ENCODE assay signal across 7 cellular contexts in the genomic region with DNA sequence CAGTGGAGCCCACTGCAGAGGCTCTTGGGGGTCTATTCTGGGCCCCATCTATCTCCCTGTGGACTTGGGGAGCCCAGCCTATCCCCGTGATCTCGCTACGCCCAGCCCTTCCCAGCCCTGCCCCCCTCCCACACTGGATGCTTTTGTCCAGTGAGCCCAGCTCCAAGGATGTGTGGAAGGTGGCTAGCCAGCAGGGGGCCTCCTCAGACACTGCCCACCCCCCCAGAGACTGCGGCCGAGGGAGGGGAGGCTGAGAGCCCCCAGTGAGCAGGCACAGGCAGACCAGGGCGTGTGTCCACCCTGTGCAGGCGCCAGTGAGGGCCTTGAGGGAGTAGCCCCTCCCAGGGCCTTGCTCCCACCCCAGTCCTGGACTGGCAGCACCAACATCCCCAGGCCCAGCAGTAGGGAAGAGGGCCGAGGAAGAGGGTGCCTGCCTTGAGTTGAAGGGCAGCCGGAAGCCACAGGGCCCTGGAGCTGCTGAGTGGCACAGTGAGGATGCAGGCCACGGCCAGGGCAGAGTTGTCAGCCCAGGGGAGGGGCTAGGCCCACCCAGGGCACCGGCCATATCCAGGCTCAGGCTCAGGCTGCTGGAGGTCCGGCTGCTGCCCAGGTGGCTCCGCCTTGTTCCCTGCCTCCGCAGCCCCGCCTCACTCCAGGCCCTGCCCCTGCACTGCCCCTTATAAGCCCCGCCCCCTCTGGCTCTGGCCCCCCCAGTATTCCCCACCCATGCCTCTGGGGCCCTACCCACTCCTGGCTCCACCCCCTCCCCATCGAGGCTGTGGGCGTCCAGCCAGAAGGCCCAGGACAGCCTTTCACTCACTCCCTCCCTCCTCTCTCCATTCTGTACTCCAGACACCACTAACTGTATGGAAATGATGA. TPM values are rescaled to one million over a fixed set of nuclear protein-coding genes. Genes with fewer than 3 reads are reported as not detected.
DNase-seq lines count a peak whose midpoint lies in the region; ATAC-seq and TF ChIP-seq lines count a peak whose summit lies in the region.

No MANE protein-coding gene starts in this region.

- WGBS in thyroid gland, 2 donors, result 21 to 49% methylated on average over 10 to 11 of the region's 18 CpGs
- 30% methylated on average over 9 of the region's 18 CpGs for WGBS in suprapubic skin

- H3K9ac ChIP-seq in SU-DHL-6 (ENCODE audit: low read length), result no peak overlapping the region

- H3K27ac ChIP-seq in SU-DHL-6 (ENCODE audit: low read depth, low read length) (no peak overlapping the region), left ventricle myocardium inferior (replicated peaks) (peak overlapping the region; percentile 12), thyroid gland (peak overlapping the region; percentile 61 to 75 (median 67)), suprapubic skin (no peak overlapping the region)

- H3K27me3 ChIP-seq in SU-DHL-6 (ENCODE audit: low read length) (no peaks in the 10 kb centered on the region), left ventricle myocardium inferior (ENCODE audit: low read depth) (no peaks in the 10 kb centered on the region), thyroid gland (no peaks in the 10 kb centered on the region), suprapubic skin (no peaks in the 10 kb centered on the region)

- DNase-seq in HPDE6-E6E7 (ENCODE audit: extremely low spot score) (peak; percentile 26), left ventricle myocardium inferior (peak; percentile 54), thyroid gland (peak; percentile 92 to 93), suprapubic skin (ENCODE audit: low spot score in 2 of 2) (no peak)
- DNase-seq in stimulated activated CD4-positive, alpha-beta T cell treated with anti-CD3 and anti-CD28 coated beads, Interleukin-4, amount 100 ng/mL, for 4 hours, result no peak

- H3K4me3 ChIP-seq in SU-DHL-6 (ENCODE audit: insufficient read depth, low read length, poor library complexity, severe bottlenecking) (no peak overlapping the region), left ventricle myocardium inferior (no peak overlapping the region), thyroid gland (replicated peaks in 1 of 3) (no peak overlapping the region), suprapubic skin (no peak overlapping the region)

- peak; percentile 43 for TF ChIP-seq CTCF in SU-DHL-6 (IDR thresholded peaks at IDR 0.05; ENCODE audit: insufficient read depth, low read length, poor library complexity, severe bottlenecking)
- peak; percentile 46 for TF ChIP-seq CTCF in left ventricle myocardium inferior (IDR thresholded peaks at IDR 0.05; ENCODE audit: borderline replicate concordance)
- peak in 3 of 6 experiments; percentile 18 to 33 (median 25) for TF ChIP-seq CTCF in thyroid gland (IDR thresholded peaks at IDR 0.05)
- TF ChIP-seq CTCF in suprapubic skin (IDR thresholded peaks at IDR 0.05), result no peak

- no peak overlapping the region for H2AFZ ChIP-seq in SU-DHL-6 (ENCODE audit: low read depth, low read length, severe bottlenecking)

- H3K4me1 ChIP-seq in left ventricle myocardium inferior (peaks cover 19% of the 10 kb centered on the region), thyroid gland (peaks cover 24 to 48% of the 10 kb centered on the region in 2 donors), suprapubic skin (peaks cover 19% of the 10 kb centered on the region)

- H3F3A ChIP-seq in SU-DHL-6 (ENCODE audit: insufficient read depth), result no peaks in the 10 kb centered on the region

- H3K9me2 ChIP-seq in SU-DHL-6 (replicated peaks; ENCODE audit: insufficient read depth, low read length), result no peaks in the 10 kb centered on the region

- H3K36me3 ChIP-seq in SU-DHL-6 (ENCODE audit: low read length) (no peaks in the 10 kb centered on the region), left ventricle myocardium inferior (no peaks in the 10 kb centered on the region), thyroid gland (no peaks in the 10 kb centered on the region), suprapubic skin (no peaks in the 10 kb centered on the region)

- no peaks in the 10 kb centered on the region for H3K79me2 ChIP-seq in SU-DHL-6 (ENCODE audit: insufficient read depth, low read length)

- intact Hi-C loops in left ventricle myocardium inferior (cut with micrococcal nuclease), result no loop called here
- intact Hi-C loops in thyroid gland (cut with DNase I), result no loop called here

- ATAC-seq in HG03196 (IDR thresholded peaks at IDR 0.05; ENCODE audit: unreplicated experiment), result no peak

- peak in 1 of 2 donors; percentile 10 for TF ChIP-seq POLR2A in thyroid gland (IDR thresholded peaks at IDR 0.05)
- TF ChIP-seq POLR2A in suprapubic skin (IDR thresholded peaks at IDR 0.05), result no peak

- no peak overlapping the region for H3K4me2 ChIP-seq in SU-DHL-6 (ENCODE audit: low read depth, low read length, poor library complexity, severe bottlenecking)

- H3K9me3 ChIP-seq in SU-DHL-6 (ENCODE audit: insufficient read depth, low read length) (no peaks in the 10 kb centered on the region), left ventricle myocardium inferior (replicated peaks) (no peaks in the 10 kb centered on the region), thyroid gland (no peaks in the 10 kb centered on the region), suprapubic skin (no peaks in the 10 kb centered on the region)

- no peaks in the 10 kb centered on the region for H4K20me1 ChIP-seq in SU-DHL-6 (ENCODE audit: low read depth, low read length)

- TF ChIP-seq EP300 in suprapubic skin (IDR thresholded peaks at IDR 0.05), result no peak

RNA-seq across cellular contexts. Expression of a gene that starts 28.0 kb away (rescaled TPM):
- 49.5 TPM for total RNA-seq in left ventricle myocardium inferior
- 10 to 100 TPM; 25.6 to 45.8 (median 30.1) TPM for total RNA-seq in thyroid gland
- total RNA-seq in suprapubic skin, result 100 to 1,000 TPM in 1 of 4 donors, 10 to 100 TPM in 3; 63.8 to 104 (median 95.8) TPM

Comparison
In these comparisons a context has a peak if more than half of its experiments do, and no peak if none do; other contexts are left out.
1. DNase-seq: peak in HPDE6-E6E7 (single experiment), left ventricle myocardium inferior (single experiment) and thyroid gland (2 of 2); none in stimulated activated CD4-positive, alpha-beta T cell treated with anti-CD3 and anti-CD28 coated beads, Interleukin-4, amount 100 ng/mL, for 4 hours (0 of 2) and suprapubic skin (0 of 2).
2. H3K27ac ChIP-seq: peak in left ventricle myocardium inferior (single experiment) and thyroid gland (3 of 3); none in SU-DHL-6 (single experiment) and suprapubic skin (single experiment).
3. CTCF ChIP-seq: peak in SU-DHL-6 (single experiment) and left ventricle myocardium inferior (single experiment); none in suprapubic skin (0 of 2).